Comparison of ENCODE assay signal across 8 cellular contexts in genomic region chr6:154683756-154684523, GRCh38. TPM values are rescaled to one million over a fixed set of nuclear protein-coding genes. Genes with fewer than 3 reads are reported as not detected.
DNase-seq lines count a peak whose midpoint lies in the region; ATAC-seq lines count a peak whose summit lies in the region.

No MANE protein-coding gene starts in this region.

- H3K4me3 ChIP-seq in BLaER1 treated with 17β-estradiol and CSF1 and Interleukin-3, amounts not matched to agents 10 nM and 100 nM: peak overlapping the region in 2 of 10 experiments; percentile 5 to 42; a peak in 1 of 20 replicates
- peak overlapping the region in 1 of 2 donors; percentile 3 for H3K4me3 ChIP-seq in mucosa of rectum (ENCODE audit: low read length in 2 of 2)

- H3K4me1 ChIP-seq in BLaER1 treated with 17β-estradiol and CSF1 and Interleukin-3, amounts not matched to agents 10 nM and 100 nM: peaks cover 13 to 17% (median 16%) of the 10 kb centered on the region in 10 experiments
- peaks cover 0 to 3% of the 10 kb centered on the region in 2 donors for H3K4me1 ChIP-seq in mucosa of rectum (ENCODE audit: control insufficient read depth in 2 of 2, insufficient read depth in 2 of 2, low read length in 2 of 2)

- peak overlapping the region; percentile 32 to 54 for H3K27ac Mint-ChIP-seq in T-cell

- H3K27me3 ChIP-seq in BLaER1 treated with 17β-estradiol and CSF1 and Interleukin-3, amounts not matched to agents 10 nM and 100 nM: peaks cover 0 to 5% (median 0%) of the 10 kb centered on the region in 11 experiments; a peak in 2 of 22 replicates
- no peaks in the 10 kb centered on the region for H3K27me3 ChIP-seq in mucosa of rectum (ENCODE audit: control insufficient read depth in 2 of 2, insufficient read depth in 2 of 2, low read length in 2 of 2)

- peaks cover 0 to 25% (median 13%) of the 10 kb centered on the region in 11 experiments; a peak in 16 of 22 replicates for H3K9me3 ChIP-seq in BLaER1 treated with 17β-estradiol and CSF1 and Interleukin-3, amounts not matched to agents 10 nM and 100 nM (replicated peaks in 1 of 11)
- no peaks in the 10 kb centered on the region for H3K9me3 ChIP-seq in mucosa of rectum (ENCODE audit: control insufficient read depth in 2 of 2, low read length in 2 of 2)

- H3K36me3 ChIP-seq in BLaER1 treated with 17β-estradiol and CSF1 and Interleukin-3, amounts not matched to agents 10 nM and 100 nM: no peaks in the 10 kb centered on the region
- H3K36me3 ChIP-seq in mucosa of rectum (ENCODE audit: control insufficient read depth in 2 of 2, insufficient read depth in 2 of 2, low read length in 2 of 2): no peaks in the 10 kb centered on the region

- DNase-seq in T-cell: no peak
- DNase-seq in NCI-H128 (lab: John Stamatoyannopoulos, UW; ENCODE audit: unreplicated experiment): no peak
- no peak for DNase-seq in NCI-H187 (lab: John Stamatoyannopoulos, UW)
- DNase-seq in midbrain (lab: John Stamatoyannopoulos, UW): no peak

- peak overlapping the region in 8 of 11 experiments; percentile 45 to 78 (median 66); a peak in 17 of 22 replicates for H3K27ac ChIP-seq in BLaER1 treated with 17β-estradiol and CSF1 and Interleukin-3, amounts not matched to agents 10 nM and 100 nM
- H3K27ac ChIP-seq in mucosa of rectum (ENCODE audit: low read depth in 2 of 2, low read length in 2 of 2): peak overlapping the region; percentile 4 to 68

- peaks cover 10 to 12% (median 12%) of the 10 kb centered on the region in 3 donors for H3K4me1 Mint-ChIP-seq in T-cell

- H3K9me3 Mint-ChIP-seq in T-cell: no peaks in the 10 kb centered on the region

- peak; percentile 83 for ATAC-seq in GM19328 (IDR thresholded peaks at IDR 0.05; ENCODE audit: unreplicated experiment)
- ATAC-seq in HG03175 (IDR thresholded peaks at IDR 0.05; ENCODE audit: unreplicated experiment): peak; percentile 95
- ATAC-seq in T-cell (replicated peaks in 1 of 4): peak; percentile 19 to 47 (median 34)

- no peaks in the 10 kb centered on the region for H3K36me3 Mint-ChIP-seq in T-cell

- no peak overlapping the region for H3K4me3 Mint-ChIP-seq in T-cell

- H4K20me1 ChIP-seq in BLaER1 treated with 17β-estradiol and CSF1 and Interleukin-3, amounts not matched to agents 10 nM and 100 nM: no peaks in the 10 kb centered on the region

- H3K9ac ChIP-seq in BLaER1 treated with 17β-estradiol and CSF1 and Interleukin-3, amounts not matched to agents 10 nM and 100 nM: peak overlapping the region in 6 of 11 experiments; percentile 2 to 63 (median 39); a peak in 10 of 22 replicates
- no peak overlapping the region for H3K9ac ChIP-seq in mucosa of rectum (ENCODE audit: low read depth in 1 of 2, low read length in 2 of 2)

- no peaks in the 10 kb centered on the region for H3K27me3 Mint-ChIP-seq in T-cell

- CTCF ChIA-PET in T-cell (lab: Charles Lee): interaction anchor here (1.2 to 1.8 kb wide), 3 partner anchors 8 to 10 kb away, joined by 3 to 6 read pairs (median 4); no protein-coding TSS in a partner anchor

- H3K4me2 ChIP-seq in BLaER1 treated with 17β-estradiol and CSF1 and Interleukin-3, amounts not matched to agents 10 nM and 100 nM: peak overlapping the region; percentile 34 to 80 (median 69); a peak in 21 of 22 replicates

- POLR2A ChIA-PET in T-cell (lab: Charles Lee): no interaction called here

RNA-seq across cellular contexts. Expression of gene SCAF8, which starts 49.3 kb away (rescaled TPM):
- 10 to 100 TPM; 53.1 to 61.1 (median 55.2) TPM for total RNA-seq in T-cell

Comparison
In these comparisons a context has a peak if more than half of its experiments do, and no peak if none do; other contexts are left out.
1. H3K9ac ChIP-seq: peak in BLaER1 treated with 17β-estradiol and CSF1 and Interleukin-3, amounts not matched to agents 10 nM and 100 nM (6 of 11); none in mucosa of rectum (0 of 2).
2. ATAC-seq: peak in every context shown above with its lines; median percentile 95 in HG03175; 83 in GM19328; 34 in T-cell.